In the genomic region with DNA sequence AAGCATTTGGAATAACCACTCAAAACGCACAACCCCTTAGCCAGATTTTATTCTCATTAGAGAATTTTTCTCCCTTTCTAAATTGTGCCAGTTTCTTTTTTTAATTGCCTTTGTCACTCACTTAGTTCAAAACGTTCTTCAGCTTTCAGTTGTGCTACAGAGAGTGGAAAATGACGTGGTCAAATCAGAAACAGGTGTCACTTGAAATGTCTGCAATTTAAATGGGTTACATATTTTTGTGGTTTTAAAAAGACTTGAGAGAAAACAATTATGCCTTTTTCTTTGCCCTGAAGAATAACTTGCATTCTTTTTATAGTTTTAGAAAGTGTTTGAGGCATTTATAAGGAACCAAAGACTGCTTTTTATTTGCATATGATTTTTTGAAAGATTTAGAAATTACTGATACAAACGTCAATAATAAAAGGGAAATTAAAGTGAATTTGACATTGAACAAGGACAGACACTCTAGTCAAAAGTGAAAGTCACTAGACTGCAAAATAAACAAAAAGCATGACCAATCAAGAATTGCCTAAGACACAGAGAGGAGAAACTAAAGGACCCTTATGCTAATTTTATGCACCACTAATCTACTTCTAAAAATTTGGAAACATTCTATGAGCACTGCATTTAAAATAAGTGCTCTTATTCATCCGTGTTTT, we compare ENCODE assay signal across 1 cellular context.
TF ChIP-seq lines count a peak whose summit lies in the region.

No MANE protein-coding gene starts in this region.

TF ChIP-seq in GM12878, 131 proteins besides CTCF, POLR2A, EP300 and RAD21 (continued from another document and continues in another):
- TF ChIP-seq, protein P1, sequence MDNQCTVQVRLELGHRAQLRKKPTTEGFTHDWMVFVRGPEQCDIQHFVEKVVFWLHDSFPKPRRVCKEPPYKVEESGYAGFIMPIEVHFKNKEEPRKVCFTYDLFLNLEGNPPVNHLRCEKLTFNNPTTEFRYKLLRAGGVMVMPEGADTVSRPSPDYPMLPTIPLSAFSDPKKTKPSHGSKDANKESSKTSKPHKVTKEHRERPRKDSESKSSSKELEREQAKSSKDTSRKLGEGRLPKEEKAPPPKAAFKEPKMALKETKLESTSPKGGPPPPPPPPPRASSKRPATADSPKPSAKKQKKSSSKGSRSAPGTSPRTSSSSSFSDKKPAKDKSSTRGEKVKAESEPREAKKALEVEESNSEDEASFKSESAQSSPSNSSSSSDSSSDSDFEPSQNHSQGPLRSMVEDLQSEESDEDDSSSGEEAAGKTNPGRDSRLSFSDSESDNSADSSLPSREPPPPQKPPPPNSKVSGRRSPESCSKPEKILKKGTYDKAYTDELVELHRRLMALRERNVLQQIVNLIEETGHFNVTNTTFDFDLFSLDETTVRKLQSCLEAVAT (IDR thresholded peaks at IDR 0.05) = no peak
- TF ChIP-seq, protein P2, sequence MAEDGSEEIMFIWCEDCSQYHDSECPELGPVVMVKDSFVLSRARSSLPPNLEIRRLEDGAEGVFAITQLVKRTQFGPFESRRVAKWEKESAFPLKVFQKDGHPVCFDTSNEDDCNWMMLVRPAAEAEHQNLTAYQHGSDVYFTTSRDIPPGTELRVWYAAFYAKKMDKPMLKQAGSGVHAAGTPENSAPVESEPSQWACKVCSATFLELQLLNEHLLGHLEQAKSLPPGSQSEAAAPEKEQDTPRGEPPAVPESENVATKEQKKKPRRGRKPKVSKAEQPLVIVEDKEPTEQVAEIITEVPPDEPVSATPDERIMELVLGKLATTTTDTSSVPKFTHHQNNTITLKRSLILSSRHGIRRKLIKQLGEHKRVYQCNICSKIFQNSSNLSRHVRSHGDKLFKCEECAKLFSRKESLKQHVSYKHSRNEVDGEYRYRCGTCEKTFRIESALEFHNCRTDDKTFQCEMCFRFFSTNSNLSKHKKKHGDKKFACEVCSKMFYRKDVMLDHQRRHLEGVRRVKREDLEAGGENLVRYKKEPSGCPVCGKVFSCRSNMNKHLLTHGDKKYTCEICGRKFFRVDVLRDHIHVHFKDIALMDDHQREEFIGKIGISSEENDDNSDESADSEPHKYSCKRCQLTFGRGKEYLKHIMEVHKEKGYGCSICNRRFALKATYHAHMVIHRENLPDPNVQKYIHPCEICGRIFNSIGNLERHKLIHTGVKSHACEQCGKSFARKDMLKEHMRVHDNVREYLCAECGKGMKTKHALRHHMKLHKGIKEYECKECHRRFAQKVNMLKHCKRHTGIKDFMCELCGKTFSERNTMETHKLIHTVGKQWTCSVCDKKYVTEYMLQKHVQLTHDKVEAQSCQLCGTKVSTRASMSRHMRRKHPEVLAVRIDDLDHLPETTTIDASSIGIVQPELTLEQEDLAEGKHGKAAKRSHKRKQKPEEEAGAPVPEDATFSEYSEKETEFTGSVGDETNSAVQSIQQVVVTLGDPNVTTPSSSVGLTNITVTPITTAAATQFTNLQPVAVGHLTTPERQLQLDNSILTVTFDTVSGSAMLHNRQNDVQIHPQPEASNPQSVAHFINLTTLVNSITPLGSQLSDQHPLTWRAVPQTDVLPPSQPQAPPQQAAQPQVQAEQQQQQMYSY (CRISPR knock-in tag; IDR thresholded peaks at IDR 0.05) = no peak
- TF ChIP-seq, protein P3, sequence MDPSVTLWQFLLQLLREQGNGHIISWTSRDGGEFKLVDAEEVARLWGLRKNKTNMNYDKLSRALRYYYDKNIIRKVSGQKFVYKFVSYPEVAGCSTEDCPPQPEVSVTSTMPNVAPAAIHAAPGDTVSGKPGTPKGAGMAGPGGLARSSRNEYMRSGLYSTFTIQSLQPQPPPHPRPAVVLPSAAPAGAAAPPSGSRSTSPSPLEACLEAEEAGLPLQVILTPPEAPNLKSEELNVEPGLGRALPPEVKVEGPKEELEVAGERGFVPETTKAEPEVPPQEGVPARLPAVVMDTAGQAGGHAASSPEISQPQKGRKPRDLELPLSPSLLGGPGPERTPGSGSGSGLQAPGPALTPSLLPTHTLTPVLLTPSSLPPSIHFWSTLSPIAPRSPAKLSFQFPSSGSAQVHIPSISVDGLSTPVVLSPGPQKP (IDR thresholded peaks at IDR 0.05; ENCODE audit: low read depth, low read length) = no peak
- TF ChIP-seq JUND (IDR thresholded peaks at IDR 0.05; ENCODE audit: low read depth, low read length) = no peak
- TF ChIP-seq MEF2A (IDR thresholded peaks at IDR 0.05; ENCODE audit: insufficient read depth, low read depth, low read length) = no peak
- TF ChIP-seq, protein P4, sequence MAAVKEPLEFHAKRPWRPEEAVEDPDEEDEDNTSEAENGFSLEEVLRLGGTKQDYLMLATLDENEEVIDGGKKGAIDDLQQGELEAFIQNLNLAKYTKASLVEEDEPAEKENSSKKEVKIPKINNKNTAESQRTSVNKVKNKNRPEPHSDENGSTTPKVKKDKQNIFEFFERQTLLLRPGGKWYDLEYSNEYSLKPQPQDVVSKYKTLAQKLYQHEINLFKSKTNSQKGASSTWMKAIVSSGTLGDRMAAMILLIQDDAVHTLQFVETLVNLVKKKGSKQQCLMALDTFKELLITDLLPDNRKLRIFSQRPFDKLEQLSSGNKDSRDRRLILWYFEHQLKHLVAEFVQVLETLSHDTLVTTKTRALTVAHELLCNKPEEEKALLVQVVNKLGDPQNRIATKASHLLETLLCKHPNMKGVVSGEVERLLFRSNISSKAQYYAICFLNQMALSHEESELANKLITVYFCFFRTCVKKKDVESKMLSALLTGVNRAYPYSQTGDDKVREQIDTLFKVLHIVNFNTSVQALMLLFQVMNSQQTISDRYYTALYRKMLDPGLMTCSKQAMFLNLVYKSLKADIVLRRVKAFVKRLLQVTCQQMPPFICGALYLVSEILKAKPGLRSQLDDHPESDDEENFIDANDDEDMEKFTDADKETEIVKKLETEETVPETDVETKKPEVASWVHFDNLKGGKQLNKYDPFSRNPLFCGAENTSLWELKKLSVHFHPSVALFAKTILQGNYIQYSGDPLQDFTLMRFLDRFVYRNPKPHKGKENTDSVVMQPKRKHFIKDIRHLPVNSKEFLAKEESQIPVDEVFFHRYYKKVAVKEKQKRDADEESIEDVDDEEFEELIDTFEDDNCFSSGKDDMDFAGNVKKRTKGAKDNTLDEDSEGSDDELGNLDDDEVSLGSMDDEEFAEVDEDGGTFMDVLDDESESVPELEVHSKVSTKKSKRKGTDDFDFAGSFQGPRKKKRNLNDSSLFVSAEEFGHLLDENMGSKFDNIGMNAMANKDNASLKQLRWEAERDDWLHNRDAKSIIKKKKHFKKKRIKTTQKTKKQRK (IDR thresholded peaks at IDR 0.05; ENCODE audit: low read depth, low read length) = no peak
- no peak for TF ChIP-seq SUZ12 (IDR thresholded peaks at IDR 0.05; ENCODE audit: unreplicated experiment)
- TF ChIP-seq RELA (IDR thresholded peaks at IDR 0.05; ENCODE audit: borderline replicate concordance, partially characterized antibody) = no peak
- TF ChIP-seq FOXK2 (IDR thresholded peaks at IDR 0.05) = no peak
- no peak for TF ChIP-seq FOXM1 (IDR thresholded peaks at IDR 0.05; ENCODE audit: low read depth, low read length)
- TF ChIP-seq POLR2AphosphoS5 (IDR thresholded peaks at IDR 0.05; ENCODE audit: low read length) = no peak
- TF ChIP-seq CBX3 (IDR thresholded peaks at IDR 0.05; ENCODE audit: borderline replicate concordance, low read depth) = no peak
- TF ChIP-seq, protein P5, sequence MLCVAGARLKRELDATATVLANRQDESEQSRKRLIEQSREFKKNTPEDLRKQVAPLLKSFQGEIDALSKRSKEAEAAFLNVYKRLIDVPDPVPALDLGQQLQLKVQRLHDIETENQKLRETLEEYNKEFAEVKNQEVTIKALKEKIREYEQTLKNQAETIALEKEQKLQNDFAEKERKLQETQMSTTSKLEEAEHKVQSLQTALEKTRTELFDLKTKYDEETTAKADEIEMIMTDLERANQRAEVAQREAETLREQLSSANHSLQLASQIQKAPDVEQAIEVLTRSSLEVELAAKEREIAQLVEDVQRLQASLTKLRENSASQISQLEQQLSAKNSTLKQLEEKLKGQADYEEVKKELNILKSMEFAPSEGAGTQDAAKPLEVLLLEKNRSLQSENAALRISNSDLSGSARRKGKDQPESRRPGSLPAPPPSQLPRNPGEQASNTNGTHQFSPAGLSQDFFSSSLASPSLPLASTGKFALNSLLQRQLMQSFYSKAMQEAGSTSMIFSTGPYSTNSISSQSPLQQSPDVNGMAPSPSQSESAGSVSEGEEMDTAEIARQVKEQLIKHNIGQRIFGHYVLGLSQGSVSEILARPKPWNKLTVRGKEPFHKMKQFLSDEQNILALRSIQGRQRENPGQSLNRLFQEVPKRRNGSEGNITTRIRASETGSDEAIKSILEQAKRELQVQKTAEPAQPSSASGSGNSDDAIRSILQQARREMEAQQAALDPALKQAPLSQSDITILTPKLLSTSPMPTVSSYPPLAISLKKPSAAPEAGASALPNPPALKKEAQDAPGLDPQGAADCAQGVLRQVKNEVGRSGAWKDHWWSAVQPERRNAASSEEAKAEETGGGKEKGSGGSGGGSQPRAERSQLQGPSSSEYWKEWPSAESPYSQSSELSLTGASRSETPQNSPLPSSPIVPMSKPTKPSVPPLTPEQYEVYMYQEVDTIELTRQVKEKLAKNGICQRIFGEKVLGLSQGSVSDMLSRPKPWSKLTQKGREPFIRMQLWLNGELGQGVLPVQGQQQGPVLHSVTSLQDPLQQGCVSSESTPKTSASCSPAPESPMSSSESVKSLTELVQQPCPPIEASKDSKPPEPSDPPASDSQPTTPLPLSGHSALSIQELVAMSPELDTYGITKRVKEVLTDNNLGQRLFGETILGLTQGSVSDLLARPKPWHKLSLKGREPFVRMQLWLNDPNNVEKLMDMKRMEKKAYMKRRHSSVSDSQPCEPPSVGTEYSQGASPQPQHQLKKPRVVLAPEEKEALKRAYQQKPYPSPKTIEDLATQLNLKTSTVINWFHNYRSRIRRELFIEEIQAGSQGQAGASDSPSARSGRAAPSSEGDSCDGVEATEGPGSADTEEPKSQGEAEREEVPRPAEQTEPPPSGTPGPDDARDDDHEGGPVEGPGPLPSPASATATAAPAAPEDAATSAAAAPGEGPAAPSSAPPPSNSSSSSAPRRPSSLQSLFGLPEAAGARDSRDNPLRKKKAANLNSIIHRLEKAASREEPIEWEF (IDR thresholded peaks at IDR 0.05; ENCODE audit: insufficient replicate concordance, low read depth, low read length) = no peak
- TF ChIP-seq, protein P6, sequence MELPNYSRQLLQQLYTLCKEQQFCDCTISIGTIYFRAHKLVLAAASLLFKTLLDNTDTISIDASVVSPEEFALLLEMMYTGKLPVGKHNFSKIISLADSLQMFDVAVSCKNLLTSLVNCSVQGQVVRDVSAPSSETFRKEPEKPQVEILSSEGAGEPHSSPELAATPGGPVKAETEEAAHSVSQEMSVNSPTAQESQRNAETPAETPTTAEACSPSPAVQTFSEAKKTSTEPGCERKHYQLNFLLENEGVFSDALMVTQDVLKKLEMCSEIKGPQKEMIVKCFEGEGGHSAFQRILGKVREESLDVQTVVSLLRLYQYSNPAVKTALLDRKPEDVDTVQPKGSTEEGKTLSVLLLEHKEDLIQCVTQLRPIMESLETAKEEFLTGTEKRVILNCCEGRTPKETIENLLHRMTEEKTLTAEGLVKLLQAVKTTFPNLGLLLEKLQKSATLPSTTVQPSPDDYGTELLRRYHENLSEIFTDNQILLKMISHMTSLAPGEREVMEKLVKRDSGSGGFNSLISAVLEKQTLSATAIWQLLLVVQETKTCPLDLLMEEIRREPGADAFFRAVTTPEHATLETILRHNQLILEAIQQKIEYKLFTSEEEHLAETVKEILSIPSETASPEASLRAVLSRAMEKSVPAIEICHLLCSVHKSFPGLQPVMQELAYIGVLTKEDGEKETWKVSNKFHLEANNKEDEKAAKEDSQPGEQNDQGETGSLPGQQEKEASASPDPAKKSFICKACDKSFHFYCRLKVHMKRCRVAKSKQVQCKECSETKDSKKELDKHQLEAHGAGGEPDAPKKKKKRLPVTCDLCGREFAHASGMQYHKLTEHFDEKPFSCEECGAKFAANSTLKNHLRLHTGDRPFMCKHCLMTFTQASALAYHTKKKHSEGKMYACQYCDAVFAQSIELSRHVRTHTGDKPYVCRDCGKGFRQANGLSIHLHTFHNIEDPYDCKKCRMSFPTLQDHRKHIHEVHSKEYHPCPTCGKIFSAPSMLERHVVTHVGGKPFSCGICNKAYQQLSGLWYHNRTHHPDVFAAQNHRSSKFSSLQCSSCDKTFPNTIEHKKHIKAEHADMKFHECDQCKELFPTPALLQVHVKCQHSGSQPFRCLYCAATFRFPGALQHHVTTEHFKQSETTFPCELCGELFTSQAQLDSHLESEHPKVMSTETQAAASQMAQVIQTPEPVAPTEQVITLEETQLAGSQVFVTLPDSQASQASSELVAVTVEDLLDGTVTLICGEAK (IDR thresholded peaks at IDR 0.05; ENCODE audit: borderline replicate concordance) = no peak
- TF ChIP-seq NBN (IDR thresholded peaks at IDR 0.05) = 0 out of 2 replicates have a peak, but pooled peaks have one; percentile 25
- no peak for TF ChIP-seq POU2F2 (IDR thresholded peaks at IDR 0.05; ENCODE audit: borderline replicate concordance, low read depth, low read length)
- TF ChIP-seq BRCA1 (IDR thresholded peaks at IDR 0.05; ENCODE audit: low read depth, low read length) = no peak
- TF ChIP-seq, protein P7, sequence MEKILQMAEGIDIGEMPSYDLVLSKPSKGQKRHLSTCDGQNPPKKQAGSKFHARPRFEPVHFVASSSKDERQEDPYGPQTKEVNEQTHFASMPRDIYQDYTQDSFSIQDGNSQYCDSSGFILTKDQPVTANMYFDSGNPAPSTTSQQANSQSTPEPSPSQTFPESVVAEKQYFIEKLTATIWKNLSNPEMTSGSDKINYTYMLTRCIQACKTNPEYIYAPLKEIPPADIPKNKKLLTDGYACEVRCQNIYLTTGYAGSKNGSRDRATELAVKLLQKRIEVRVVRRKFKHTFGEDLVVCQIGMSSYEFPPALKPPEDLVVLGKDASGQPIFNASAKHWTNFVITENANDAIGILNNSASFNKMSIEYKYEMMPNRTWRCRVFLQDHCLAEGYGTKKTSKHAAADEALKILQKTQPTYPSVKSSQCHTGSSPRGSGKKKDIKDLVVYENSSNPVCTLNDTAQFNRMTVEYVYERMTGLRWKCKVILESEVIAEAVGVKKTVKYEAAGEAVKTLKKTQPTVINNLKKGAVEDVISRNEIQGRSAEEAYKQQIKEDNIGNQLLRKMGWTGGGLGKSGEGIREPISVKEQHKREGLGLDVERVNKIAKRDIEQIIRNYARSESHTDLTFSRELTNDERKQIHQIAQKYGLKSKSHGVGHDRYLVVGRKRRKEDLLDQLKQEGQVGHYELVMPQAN (conservative IDR thresholded peaks at IDR 0.05) = no peak
- no peak for TF ChIP-seq BHLHE40 (IDR thresholded peaks at IDR 0.05; ENCODE audit: borderline replicate concordance in 1 of 2, low read depth in 2 of 2, low read length in 1 of 2)
- no peak for TF ChIP-seq NRF1 (conservative IDR thresholded peaks at IDR 0.05; ENCODE audit: low read depth, low read length)
- TF ChIP-seq NR2C1 (IDR thresholded peaks at IDR 0.05) = no peak
- TF ChIP-seq, protein P8, sequence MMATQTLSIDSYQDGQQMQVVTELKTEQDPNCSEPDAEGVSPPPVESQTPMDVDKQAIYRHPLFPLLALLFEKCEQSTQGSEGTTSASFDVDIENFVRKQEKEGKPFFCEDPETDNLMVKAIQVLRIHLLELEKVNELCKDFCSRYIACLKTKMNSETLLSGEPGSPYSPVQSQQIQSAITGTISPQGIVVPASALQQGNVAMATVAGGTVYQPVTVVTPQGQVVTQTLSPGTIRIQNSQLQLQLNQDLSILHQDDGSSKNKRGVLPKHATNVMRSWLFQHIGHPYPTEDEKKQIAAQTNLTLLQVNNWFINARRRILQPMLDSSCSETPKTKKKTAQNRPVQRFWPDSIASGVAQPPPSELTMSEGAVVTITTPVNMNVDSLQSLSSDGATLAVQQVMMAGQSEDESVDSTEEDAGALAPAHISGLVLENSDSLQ (IDR thresholded peaks at IDR 0.05) = peak; percentile 78
- TF ChIP-seq MTA2 (IDR thresholded peaks at IDR 0.05; ENCODE audit: low read depth) = peak; percentile 87
- TF ChIP-seq TAF1 (IDR thresholded peaks at IDR 0.05; ENCODE audit: borderline replicate concordance, low read depth, low read length) = no peak
- TF ChIP-seq CREM (IDR thresholded peaks at IDR 0.05; ENCODE audit: low read depth) = no peak
